ENCODE assay signal across 1 cellular context in the genomic region with DNA sequence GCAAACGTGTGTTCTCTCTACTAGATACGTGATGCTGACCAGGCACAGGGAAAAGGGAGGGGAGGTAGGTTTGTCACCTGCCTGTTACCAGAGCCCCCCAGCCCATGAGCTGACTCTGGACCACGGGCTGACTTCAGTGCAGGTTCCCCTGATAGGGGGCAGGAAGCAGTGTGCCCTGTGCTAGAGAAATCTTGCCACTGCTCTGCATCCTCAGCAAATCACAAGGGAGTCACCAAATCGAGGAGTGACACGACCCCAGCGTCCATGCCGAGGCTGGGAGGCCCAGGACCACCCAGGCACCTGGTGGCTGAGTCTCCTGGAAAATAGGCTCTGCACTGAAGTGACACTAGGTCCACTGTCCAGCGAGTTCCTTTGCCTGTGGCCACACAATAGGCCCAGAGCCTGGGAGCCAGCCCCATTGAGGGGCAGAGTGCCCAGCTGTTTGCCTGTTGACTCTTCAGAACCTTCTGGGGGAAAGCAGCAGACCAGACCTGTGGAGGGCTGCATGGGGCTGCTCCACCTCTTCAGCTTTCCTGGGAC.
TF ChIP-seq lines count a peak whose summit lies in the region.

No MANE protein-coding gene starts in this region.

TF ChIP-seq in SK-N-SH treated with all-trans-retinoic acid at 6 μM for 48 hours, 23 proteins besides CTCF, POLR2A, EP300 and RAD21 (continued from another document):
- TF ChIP-seq, protein P1, sequence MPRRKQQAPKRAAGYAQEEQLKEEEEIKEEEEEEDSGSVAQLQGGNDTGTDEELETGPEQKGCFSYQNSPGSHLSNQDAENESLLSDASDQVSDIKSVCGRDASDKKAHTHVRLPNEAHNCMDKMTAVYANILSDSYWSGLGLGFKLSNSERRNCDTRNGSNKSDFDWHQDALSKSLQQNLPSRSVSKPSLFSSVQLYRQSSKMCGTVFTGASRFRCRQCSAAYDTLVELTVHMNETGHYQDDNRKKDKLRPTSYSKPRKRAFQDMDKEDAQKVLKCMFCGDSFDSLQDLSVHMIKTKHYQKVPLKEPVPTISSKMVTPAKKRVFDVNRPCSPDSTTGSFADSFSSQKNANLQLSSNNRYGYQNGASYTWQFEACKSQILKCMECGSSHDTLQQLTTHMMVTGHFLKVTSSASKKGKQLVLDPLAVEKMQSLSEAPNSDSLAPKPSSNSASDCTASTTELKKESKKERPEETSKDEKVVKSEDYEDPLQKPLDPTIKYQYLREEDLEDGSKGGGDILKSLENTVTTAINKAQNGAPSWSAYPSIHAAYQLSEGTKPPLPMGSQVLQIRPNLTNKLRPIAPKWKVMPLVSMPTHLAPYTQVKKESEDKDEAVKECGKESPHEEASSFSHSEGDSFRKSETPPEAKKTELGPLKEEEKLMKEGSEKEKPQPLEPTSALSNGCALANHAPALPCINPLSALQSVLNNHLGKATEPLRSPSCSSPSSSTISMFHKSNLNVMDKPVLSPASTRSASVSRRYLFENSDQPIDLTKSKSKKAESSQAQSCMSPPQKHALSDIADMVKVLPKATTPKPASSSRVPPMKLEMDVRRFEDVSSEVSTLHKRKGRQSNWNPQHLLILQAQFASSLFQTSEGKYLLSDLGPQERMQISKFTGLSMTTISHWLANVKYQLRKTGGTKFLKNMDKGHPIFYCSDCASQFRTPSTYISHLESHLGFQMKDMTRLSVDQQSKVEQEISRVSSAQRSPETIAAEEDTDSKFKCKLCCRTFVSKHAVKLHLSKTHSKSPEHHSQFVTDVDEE (CRISPR knock-in tag; IDR thresholded peaks at IDR 0.05) = no peak
- TF ChIP-seq ARNTL (CRISPR knock-in tag; IDR thresholded peaks at IDR 0.05; ENCODE audit: borderline replicate concordance, low read depth) (no peak), TOX (CRISPR knock-in tag; IDR thresholded peaks at IDR 0.05; ENCODE audit: borderline replicate concordance) (no peak), CSDC2 (CRISPR knock-in tag; IDR thresholded peaks at IDR 0.05) (no peak), ZC3H10 (CRISPR knock-in tag; IDR thresholded peaks at IDR 0.05) (no peak), ZNF8 (CRISPR knock-in tag; IDR thresholded peaks at IDR 0.05) (no peak), OSR1 (CRISPR knock-in tag; IDR thresholded peaks at IDR 0.05) (no peak), BACH2 (CRISPR knock-in tag; IDR thresholded peaks at IDR 0.05; ENCODE audit: borderline replicate concordance) (no peak)
- TF ChIP-seq, protein P2, sequence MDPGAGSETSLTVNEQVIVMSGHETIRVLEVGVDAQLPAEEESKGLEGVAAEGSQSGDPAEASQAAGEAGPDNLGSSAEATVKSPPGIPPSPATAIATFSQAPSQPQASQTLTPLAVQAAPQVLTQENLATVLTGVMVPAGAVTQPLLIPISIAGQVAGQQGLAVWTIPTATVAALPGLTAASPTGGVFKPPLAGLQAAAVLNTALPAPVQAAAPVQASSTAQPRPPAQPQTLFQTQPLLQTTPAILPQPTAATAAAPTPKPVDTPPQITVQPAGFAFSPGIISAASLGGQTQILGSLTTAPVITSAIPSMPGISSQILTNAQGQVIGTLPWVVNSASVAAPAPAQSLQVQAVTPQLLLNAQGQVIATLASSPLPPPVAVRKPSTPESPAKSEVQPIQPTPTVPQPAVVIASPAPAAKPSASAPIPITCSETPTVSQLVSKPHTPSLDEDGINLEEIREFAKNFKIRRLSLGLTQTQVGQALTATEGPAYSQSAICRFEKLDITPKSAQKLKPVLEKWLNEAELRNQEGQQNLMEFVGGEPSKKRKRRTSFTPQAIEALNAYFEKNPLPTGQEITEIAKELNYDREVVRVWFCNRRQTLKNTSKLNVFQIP (CRISPR knock-in tag; IDR thresholded peaks at IDR 0.05; ENCODE audit: borderline replicate concordance, low read depth) = no peak
